24 cellular contexts compared by ENCODE assay signal in the genomic region with DNA sequence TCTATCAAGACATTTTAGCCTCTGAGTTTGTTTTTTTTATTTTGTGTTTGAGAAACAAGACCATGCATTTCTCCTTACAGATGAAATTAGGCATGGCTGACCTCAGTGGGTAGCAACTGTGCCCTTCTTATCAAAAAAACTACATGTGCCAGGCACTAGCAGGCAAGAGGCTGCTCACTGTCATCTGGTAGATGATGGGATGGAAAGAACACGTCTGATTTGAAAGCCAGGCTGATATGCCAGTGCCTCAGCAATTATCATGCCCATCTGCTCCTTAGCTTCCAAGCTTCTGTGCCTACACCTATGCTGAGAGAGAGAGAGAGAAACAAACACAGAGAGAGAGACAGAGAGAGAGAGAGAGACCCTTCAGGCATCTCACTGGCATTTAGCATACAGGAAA.
"Had no signal": no experiment of that assay in that cellular context is flagged by ENCODE, and none has a peak within 500 bp of the region (broad histone marks: within the 10 kb centered on the region; RNA-seq: fewer than 3 reads in every experiment).

No MANE protein-coding gene starts in this region.

- H3K36me3 ChIP-seq: SJCRH30 had no signal

- H3K4me1 Mint-ChIP-seq: activated naive CD4-positive, alpha-beta T cell treated with anti-CD3 and anti-CD28 coated beads, Interleukin-2, amount 10 ng/mL, durations not matched to agents 7 days and 5 days; activated naive CD8-positive, alpha-beta T cell treated with anti-CD3 and anti-CD28 coated beads for 36 hours had no signal

- H3K4me3 Mint-ChIP-seq: activated CD8-positive, alpha-beta T cell treated with anti-CD3 and anti-CD28 coated beads for 36 hours; activated naive CD4-positive, alpha-beta T cell treated with anti-CD3 and anti-CD28 coated beads, Interleukin-2, amount 10 ng/mL, durations not matched to agents 7 days and 5 days; activated naive CD8-positive, alpha-beta T cell treated with anti-CD3 and anti-CD28 coated beads for 36 hours; activated T-cell treated with anti-CD3 and anti-CD28 coated beads, Interleukin-2, amount 50 U/mL, for 72 hours; T-helper 1 cell treated with Interleukin-12 subunit alpha and Interleukin-12 subunit beta and Interleukin-4 antibody, amounts not matched to agents 30 μg/mL and 1 μg/mL, for 36 hours had no signal

- H3K27me3 ChIP-seq: SJCRH30 had no signal

- H3K4me1 ChIP-seq: SJCRH30 had no signal

- H3K36me3 Mint-ChIP-seq: activated naive CD4-positive, alpha-beta T cell treated with anti-CD3 and anti-CD28 coated beads, Interleukin-2, amount 10 ng/mL, durations not matched to agents 7 days and 5 days; activated naive CD8-positive, alpha-beta T cell treated with anti-CD3 and anti-CD28 coated beads for 36 hours had no signal

- H3K27ac ChIP-seq: SJCRH30 had no signal

- H3K27ac Mint-ChIP-seq: activated CD8-positive, alpha-beta T cell treated with anti-CD3 and anti-CD28 coated beads for 36 hours; activated naive CD4-positive, alpha-beta T cell treated with anti-CD3 and anti-CD28 coated beads, Interleukin-2, amount 10 ng/mL, durations not matched to agents 7 days and 5 days; activated naive CD8-positive, alpha-beta T cell treated with anti-CD3 and anti-CD28 coated beads for 36 hours; activated T-cell treated with anti-CD3 and anti-CD28 coated beads, Interleukin-2, amount 50 U/mL, for 72 hours; activated T-helper 2 cell treated with anti-CD3 and anti-CD28 coated beads, Interferon-gamma antibody, Interleukin-2, Interleukin-4, amounts not matched to agents 10 μg/mL and 5 μg/mL and 100 μg/mL, durations not matched to agents 14 hours and 24 hours and 36 hours; T-helper 1 cell treated with Interleukin-12 subunit alpha and Interleukin-12 subunit beta and Interleukin-4 antibody, amounts not matched to agents 30 μg/mL and 1 μg/mL, for 36 hours had no signal

- ATAC-seq: activated CD4-positive, CD25-positive, alpha-beta regulatory T cell treated with anti-CD3 and anti-CD28 coated beads, Interleukin-2, amount 50 U/mL, for 24 hours; activated CD8-positive, alpha-beta T cell treated with anti-CD3 and anti-CD28 coated beads for 36 hours; activated T-cell treated with anti-CD3 and anti-CD28 coated beads, Interleukin-2, amount 50 U/mL, for 72 hours; Panc1; Right ventricle myocardium inferior had no signal

- H3K27me3 Mint-ChIP-seq: activated CD8-positive, alpha-beta T cell treated with anti-CD3 and anti-CD28 coated beads for 36 hours; activated naive CD4-positive, alpha-beta T cell treated with anti-CD3 and anti-CD28 coated beads, Interleukin-2, amount 10 ng/mL, durations not matched to agents 7 days and 5 days; activated naive CD8-positive, alpha-beta T cell treated with anti-CD3 and anti-CD28 coated beads for 36 hours had no signal

- H3K4me3 ChIP-seq: SJCRH30 had no signal

- DNase-seq: activated CD4-positive, alpha-beta T cell treated with anti-CD3 and anti-CD28 coated beads for 4 hours; activated CD8-positive, alpha-beta memory T cell treated with anti-CD3 and anti-CD28 coated beads, Interleukin-2, amount 50 U/mL, for 4 hours; activated CD8-positive, alpha-beta T cell treated with anti-CD3 and anti-CD28 coated beads for 36 hours; activated gamma-delta T cell treated with Interleukin-2 at 50 U/mL for 16 hours; activated naive CD4-positive, alpha-beta T cell treated with anti-CD3 and anti-CD28 coated beads, Interleukin-2, amount 10 ng/mL, durations not matched to agents 7 days and 5 days; activated naive CD8-positive, alpha-beta T cell treated with anti-CD3 and anti-CD28 coated beads for 36 hours; activated T-cell treated with anti-CD3 and anti-CD28 coated beads, Interleukin-2, amount 50 U/mL, for 72 hours; Kasumi-1; NCI-H1105 treated with DMSO at 0.1 percent for 48 hours; NCI-H1436 treated with DMSO at 0.1 percent for 48 hours; NCI-H187; NCI-H2081; NCI-H446; NCI-H526; NCI-H774; NK-92 treated with Interleukin-12 subunit alpha and Interleukin-12 subunit beta, amount 100 ng/mL, for 24 hours; OCI-M1; RPMI8226; SJCRH30 had no signal
